ENCODE assay signal across 1 cellular context in genomic region chr2:30229596-30229995, GRCh38.
TF ChIP-seq lines count a peak whose summit lies in the region.

No MANE protein-coding gene starts in this region.

TF ChIP-seq in HepG2, 621 proteins besides CTCF, POLR2A, EP300 and RAD21:
- TF ChIP-seq GMEB1 (CRISPR knock-in tag; IDR thresholded peaks at IDR 0.05; ENCODE audit: borderline replicate concordance) (no peak), DDIT3 (CRISPR knock-in tag; IDR thresholded peaks at IDR 0.05) (no peak), SAP130 (CRISPR knock-in tag; IDR thresholded peaks at IDR 0.05; ENCODE audit: low read depth) (no peak), ZNF230 (CRISPR knock-in tag; IDR thresholded peaks at IDR 0.05) (no peak), RBM39 (IDR thresholded peaks at IDR 0.05; ENCODE audit: low read depth, low read length, poor library complexity, severe bottlenecking) (no peak), GTF3A (CRISPR knock-in tag; conservative IDR thresholded peaks at IDR 0.05) (no peak), SMARCC2 (IDR thresholded peaks at IDR 0.05) (no peak), ZNF343 (CRISPR knock-in tag; IDR thresholded peaks at IDR 0.05) (no peak), SIN3B (IDR thresholded peaks at IDR 0.05; ENCODE audit: low read length) (no peak), ZNF775 (CRISPR knock-in tag; IDR thresholded peaks at IDR 0.05; ENCODE audit: borderline replicate concordance) (no peak), ZNF615 (CRISPR knock-in tag; IDR thresholded peaks at IDR 0.05; ENCODE audit: borderline replicate concordance) (no peak), ZNF234 (CRISPR knock-in tag; conservative IDR thresholded peaks at IDR 0.05) (no peak), ZNF598 (CRISPR knock-in tag; IDR thresholded peaks at IDR 0.05; ENCODE audit: borderline replicate concordance) (no peak), ZNF430 (CRISPR knock-in tag; IDR thresholded peaks at IDR 0.05) (no peak), ZKSCAN5 (CRISPR knock-in tag; IDR thresholded peaks at IDR 0.05) (no peak), RARG (CRISPR knock-in tag; IDR thresholded peaks at IDR 0.05; ENCODE audit: low read depth) (no peak), ZNF350 (CRISPR knock-in tag; IDR thresholded peaks at IDR 0.05; ENCODE audit: borderline replicate concordance, low read depth) (no peak)
- TF ChIP-seq, protein P1, sequence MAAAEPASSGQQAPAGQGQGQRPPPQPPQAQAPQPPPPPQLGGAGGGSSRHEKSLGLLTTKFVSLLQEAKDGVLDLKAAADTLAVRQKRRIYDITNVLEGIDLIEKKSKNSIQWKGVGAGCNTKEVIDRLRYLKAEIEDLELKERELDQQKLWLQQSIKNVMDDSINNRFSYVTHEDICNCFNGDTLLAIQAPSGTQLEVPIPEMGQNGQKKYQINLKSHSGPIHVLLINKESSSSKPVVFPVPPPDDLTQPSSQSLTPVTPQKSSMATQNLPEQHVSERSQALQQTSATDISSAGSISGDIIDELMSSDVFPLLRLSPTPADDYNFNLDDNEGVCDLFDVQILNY (CRISPR knock-in tag; conservative IDR thresholded peaks at IDR 0.05), result no peak
- TF ChIP-seq, protein P2, sequence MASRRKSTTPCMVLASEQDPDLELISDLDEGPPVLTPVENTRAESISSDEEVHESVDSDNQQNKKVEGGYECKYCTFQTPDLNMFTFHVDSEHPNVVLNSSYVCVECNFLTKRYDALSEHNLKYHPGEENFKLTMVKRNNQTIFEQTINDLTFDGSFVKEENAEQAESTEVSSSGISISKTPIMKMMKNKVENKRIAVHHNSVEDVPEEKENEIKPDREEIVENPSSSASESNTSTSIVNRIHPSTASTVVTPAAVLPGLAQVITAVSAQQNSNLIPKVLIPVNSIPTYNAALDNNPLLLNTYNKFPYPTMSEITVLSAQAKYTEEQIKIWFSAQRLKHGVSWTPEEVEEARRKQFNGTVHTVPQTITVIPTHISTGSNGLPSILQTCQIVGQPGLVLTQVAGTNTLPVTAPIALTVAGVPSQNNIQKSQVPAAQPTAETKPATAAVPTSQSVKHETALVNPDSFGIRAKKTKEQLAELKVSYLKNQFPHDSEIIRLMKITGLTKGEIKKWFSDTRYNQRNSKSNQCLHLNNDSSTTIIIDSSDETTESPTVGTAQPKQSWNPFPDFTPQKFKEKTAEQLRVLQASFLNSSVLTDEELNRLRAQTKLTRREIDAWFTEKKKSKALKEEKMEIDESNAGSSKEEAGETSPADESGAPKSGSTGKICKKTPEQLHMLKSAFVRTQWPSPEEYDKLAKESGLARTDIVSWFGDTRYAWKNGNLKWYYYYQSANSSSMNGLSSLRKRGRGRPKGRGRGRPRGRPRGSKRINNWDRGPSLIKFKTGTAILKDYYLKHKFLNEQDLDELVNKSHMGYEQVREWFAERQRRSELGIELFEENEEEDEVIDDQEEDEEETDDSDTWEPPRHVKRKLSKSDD (CRISPR knock-in tag; IDR thresholded peaks at IDR 0.05; ENCODE audit: low read depth), result no peak
TF ChIP-seq in HepG2: peak in this region for 0.
